ENCODE assay signal across 8 cellular contexts in the genomic region with DNA sequence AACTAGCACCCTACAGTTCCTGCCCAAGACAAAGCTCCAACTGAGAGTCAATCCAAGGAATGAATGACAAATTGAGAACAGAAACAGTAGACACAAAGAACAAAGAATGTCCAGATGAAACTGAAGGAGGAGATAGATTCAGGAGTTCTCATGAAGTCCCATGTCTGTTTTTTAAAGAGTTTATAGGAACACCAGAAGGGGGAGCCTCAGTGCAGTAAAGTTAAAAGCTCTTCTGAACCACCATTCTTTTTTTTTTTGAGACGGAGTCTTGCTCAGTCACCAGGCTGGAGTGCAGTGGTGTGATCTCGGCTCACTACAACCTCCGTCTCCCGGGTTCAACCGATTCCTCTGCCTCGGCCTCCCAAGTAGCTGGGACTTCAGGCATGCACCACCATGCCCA.
DNase-seq lines count a peak whose midpoint lies in the region; TF ChIP-seq lines count a peak whose summit lies in the region.

No MANE protein-coding gene starts in this region.

- H3K36me3 ChIP-seq in Caco-2 (ENCODE audit: control insufficient read depth, insufficient read depth, low read length): no peaks in the 10 kb centered on the region

- POLR2A ChIA-PET in Caco-2 (lab: Charles Lee): no interaction called here

- no peak overlapping the region for H3K27ac Mint-ChIP-seq in Caco-2 (ENCODE audit: unreplicated experiment)

- H3K36me3 Mint-ChIP-seq in Caco-2 (ENCODE audit: insufficient read depth, unreplicated experiment): no peaks in the 10 kb centered on the region

- no peak overlapping the region for H3K4me3 Mint-ChIP-seq in Caco-2 (ENCODE audit: unreplicated experiment)

- CTCF ChIA-PET in Caco-2 (lab: Charles Lee): interaction anchor here (0.5 to 1.9 kb wide), 2 partner anchors 19 to 102 kb away, joined by 3 to 25 read pairs; no protein-coding TSS in a partner anchor

- BruUV-seq in Caco-2 (replicated peaks; lab: Mats Ljungman, UMichigan): no TSS peak

- intact Hi-C loops in Caco-2 (cut with micrococcal nuclease; ENCODE audit: unreplicated experiment): loop anchor here (1.0 kb wide), 2 partner anchors 31 to 103 kb away; no protein-coding TSS in a partner anchor

- no peaks in the 10 kb centered on the region for H3K4me1 ChIP-seq in Caco-2

- in situ Hi-C loops in SK-MEL-5 (cut with HindIII; ENCODE audit: low pct_unique_long_range_greater_than_20kb, low sequenced_read_pairs): no loop called here

- DNase-seq in Caco-2: peak in 1 of 2 experiments; percentile 33
- peak; percentile 59 for DNase-seq in H4 (ENCODE audit: low spot score)
- DNase-seq in SK-MEL-5 (ENCODE audit: low read depth, low spot score): peak; percentile 78
- DNase-seq in iris pigment epithelial cell (ENCODE audit: low read depth): peak; percentile 41
- no peak for DNase-seq in NCI-H2196 treated with DMSO at 0.1 percent for 48 hours (lab: John Stamatoyannopoulos, UW; ENCODE audit: unreplicated experiment)
- no peak for DNase-seq in NCI-H1436 (lab: John Stamatoyannopoulos, UW)
- no peak for DNase-seq in globus pallidus (ENCODE audit: low spot score)
- DNase-seq in NCI-H1105 (lab: John Stamatoyannopoulos, UW): no peak

- H3K9me3 Mint-ChIP-seq in Caco-2 (ENCODE audit: unreplicated experiment): no peaks in the 10 kb centered on the region

- no peaks in the 10 kb centered on the region for H3K27me3 ChIP-seq in Caco-2 (replicated peaks; ENCODE audit: control insufficient read depth, insufficient read depth, low read length)

- no peak overlapping the region for H3K4me3 ChIP-seq in Caco-2 (ENCODE audit: low read depth, low read length)

- peak; percentile 22 to 39 for TF ChIP-seq CTCF in Caco-2 (IDR thresholded peaks at IDR 0.05; ENCODE audit: insufficient read depth in 1 of 2, low read depth in 1 of 2, low read length in 1 of 2, severe bottlenecking in 1 of 2, unreplicated experiment in 1 of 2)

- H3K9me3 ChIP-seq in Caco-2: no peaks in the 10 kb centered on the region

- H3K27me3 Mint-ChIP-seq in Caco-2 (ENCODE audit: insufficient read depth, unreplicated experiment): peaks cover 5% of the 10 kb centered on the region

- no peaks in the 10 kb centered on the region for H3K4me1 Mint-ChIP-seq in Caco-2 (ENCODE audit: low read depth, unreplicated experiment)

Comparison
In these comparisons a context has a peak if more than half of its experiments do, and no peak if none do; other contexts are left out.
1. DNase-seq: peak in H4 (single experiment), SK-MEL-5 (single experiment) and iris pigment epithelial cell (single experiment); none in NCI-H2196 treated with DMSO at 0.1 percent for 48 hours (single experiment), NCI-H1436 (single experiment), globus pallidus (single experiment) and NCI-H1105 (single experiment).